In genomic region chr10:21637795-21638194, GRCh38 we compare ENCODE assay signal across 26 cellular contexts.
"Had no signal": no experiment of that assay in that cellular context is flagged by ENCODE, and none has a peak within 500 bp of the region (broad histone marks: within the 10 kb centered on the region; RNA-seq: fewer than 3 reads in every experiment).

No MANE protein-coding gene starts in this region.

- H3K4me3 Mint-ChIP-seq: activated CD8-positive, alpha-beta memory T cell treated with anti-CD3 and anti-CD28 coated beads, Interleukin-2, amount 10 ng/mL, durations not matched to agents 7 days and 5 days; activated CD8-positive, alpha-beta T cell treated with anti-CD3 and anti-CD28 coated beads for 36 hours; activated naive CD4-positive, alpha-beta T cell treated with anti-CD3 and anti-CD28 coated beads, Interleukin-2, amount 50 U/mL, for 24 hours; dendritic cell treated with granulocyte-macrophage colony-stimulating factor and Interleukin-4, amounts not matched to agents 40 ng/mL and 50 ng/mL, for 4 days; memory B cell; nephron; stimulated activated effector memory CD8-positive, alpha-beta T cell treated with anti-CD3 and anti-CD28 coated beads, Interleukin-12 subunit alpha, Interleukin-12 subunit beta, amount 100 ng/mL, for 72 hours; stimulated activated naive CD8-positive, alpha-beta T cell treated with anti-CD3 and anti-CD28 coated beads, Interleukin-15, amount 100 ng/mL, for 72 hours; T-helper 1 cell treated with Interleukin-12 subunit alpha and Interleukin-12 subunit beta and Interleukin-4 antibody, amounts not matched to agents 30 μg/mL and 1 μg/mL, for 36 hours had no signal

- H3K27ac ChIP-seq: body of pancreas, foreskin keratinocyte, tibial artery had no signal

- H3K4me1 ChIP-seq: body of pancreas, foreskin keratinocyte had no signal

- H3K4me3 ChIP-seq: body of pancreas, tibial artery had no signal

- FAIRE-seq: small intestine had no signal

- ATAC-seq: activated CD8-positive, alpha-beta memory T cell treated with anti-CD3 and anti-CD28 coated beads, Interleukin-2, amount 10 ng/mL, durations not matched to agents 7 days and 5 days; activated CD8-positive, alpha-beta T cell treated with anti-CD3 and anti-CD28 coated beads for 36 hours; body of pancreas; foreskin keratinocyte; left cardiac atrium; sciatic nerve; stimulated activated effector memory CD8-positive, alpha-beta T cell treated with anti-CD3 and anti-CD28 coated beads, Interleukin-12 subunit alpha, Interleukin-12 subunit beta, amount 100 ng/mL, for 72 hours; stimulated activated naive CD8-positive, alpha-beta T cell treated with anti-CD3 and anti-CD28 coated beads, Interleukin-15, amount 100 ng/mL, for 72 hours had no signal

- H3K27me3 ChIP-seq: body of pancreas, foreskin keratinocyte, tibial artery had no signal

- H3K9me3 ChIP-seq: body of pancreas, tibial artery had no signal

- H3K9me3 Mint-ChIP-seq: activated CD8-positive, alpha-beta T cell treated with anti-CD3 and anti-CD28 coated beads for 36 hours; activated naive CD4-positive, alpha-beta T cell treated with anti-CD3 and anti-CD28 coated beads, Interleukin-2, amount 50 U/mL, for 24 hours; dendritic cell treated with granulocyte-macrophage colony-stimulating factor and Interleukin-4, amounts not matched to agents 40 ng/mL and 50 ng/mL, for 4 days; memory B cell; nephron; stimulated activated naive CD8-positive, alpha-beta T cell treated with anti-CD3 and anti-CD28 coated beads, Interleukin-15, amount 100 ng/mL, for 72 hours; T-helper 1 cell treated with Interleukin-12 subunit alpha and Interleukin-12 subunit beta and Interleukin-4 antibody, amounts not matched to agents 30 μg/mL and 1 μg/mL, for 36 hours had no signal

- H3K27ac Mint-ChIP-seq: activated CD8-positive, alpha-beta memory T cell treated with anti-CD3 and anti-CD28 coated beads, Interleukin-2, amount 10 ng/mL, durations not matched to agents 7 days and 5 days; activated CD8-positive, alpha-beta T cell treated with anti-CD3 and anti-CD28 coated beads for 36 hours; activated naive CD4-positive, alpha-beta T cell treated with anti-CD3 and anti-CD28 coated beads, Interleukin-2, amount 50 U/mL, for 24 hours; dendritic cell treated with granulocyte-macrophage colony-stimulating factor and Interleukin-4, amounts not matched to agents 40 ng/mL and 50 ng/mL, for 4 days; memory B cell; nephron; T-helper 1 cell treated with Interleukin-12 subunit alpha and Interleukin-12 subunit beta and Interleukin-4 antibody, amounts not matched to agents 30 μg/mL and 1 μg/mL, for 36 hours had no signal

- H3K4me1 Mint-ChIP-seq: stimulated activated naive CD8-positive, alpha-beta T cell treated with anti-CD3 and anti-CD28 coated beads, Interleukin-15, amount 100 ng/mL, for 72 hours had no signal

- H3K27me3 Mint-ChIP-seq: activated CD8-positive, alpha-beta memory T cell treated with anti-CD3 and anti-CD28 coated beads, Interleukin-2, amount 10 ng/mL, durations not matched to agents 7 days and 5 days; activated CD8-positive, alpha-beta T cell treated with anti-CD3 and anti-CD28 coated beads for 36 hours; activated naive CD4-positive, alpha-beta T cell treated with anti-CD3 and anti-CD28 coated beads, Interleukin-2, amount 50 U/mL, for 24 hours; dendritic cell treated with granulocyte-macrophage colony-stimulating factor and Interleukin-4, amounts not matched to agents 40 ng/mL and 50 ng/mL, for 4 days; memory B cell; stimulated activated naive CD8-positive, alpha-beta T cell treated with anti-CD3 and anti-CD28 coated beads, Interleukin-15, amount 100 ng/mL, for 72 hours had no signal

- DNase-seq: activated CD4-positive, alpha-beta T cell treated with anti-CD3 and anti-CD28 coated beads for 48 hours; activated CD8-positive, alpha-beta memory T cell treated with anti-CD3 and anti-CD28 coated beads, Interleukin-2, amount 10 ng/mL, durations not matched to agents 7 days and 5 days; activated CD8-positive, alpha-beta T cell treated with anti-CD3 and anti-CD28 coated beads for 36 hours; activated gamma-delta T cell treated with Interleukin-2 at 50 U/mL for 16 hours; activated T-cell treated with anti-CD3 and anti-CD28 coated beads for 4 hours; anterior cingulate cortex; body of pancreas; caudate nucleus; effector CD8-positive, alpha-beta T cell; erythroblast; foreskin keratinocyte; islet precursor cell; left cardiac atrium; occipital lobe; small intestine; stimulated activated CD4-positive, alpha-beta T cell treated with anti-CD3 and anti-CD28 coated beads, Interleukin-2, amount 100 ng/mL, for 24 hours; stimulated activated naive CD8-positive, alpha-beta T cell treated with anti-CD3 and anti-CD28 coated beads, Interleukin-15, amount 100 ng/mL, for 72 hours; T1000; tibial artery had no signal
